In genomic region chr11:109085708-109086373, GRCh38 we compare ENCODE assay signal across 15 cellular contexts.
DNase-seq lines count a peak whose midpoint lies in the region; ATAC-seq and TF ChIP-seq lines count a peak whose summit lies in the region.
"Had no signal": no experiment of that assay in that cellular context is flagged by ENCODE, and none has a peak within 500 bp of the region (broad histone marks: within the 10 kb centered on the region; RNA-seq: fewer than 3 reads in every experiment).

No MANE protein-coding gene starts in this region.

- H3K9me2 ChIP-seq in MM.1S (replicated peaks; ENCODE audit: insufficient read depth, low read length) (no peaks in the 10 kb centered on the region), GM23338 (ENCODE audit: insufficient read depth) (peaks cover 3% of the 10 kb centered on the region; the same call in 1 of the 2 replicates)

- H3K9ac ChIP-seq in MM.1S (ENCODE audit: low read length): peak overlapping the region; percentile 14; the same call in 1 of the 2 replicates

- DNase-seq in EL (peak; percentile 55), MM.1S (peak; percentile 86), dedifferentiated amniotic fluid mesenchymal stem cell (ENCODE audit: extremely low spot score) (peak; percentile 49), medulla oblongata (ENCODE audit: extremely low spot score) (peak; percentile 17), NCI-H2107 treated with DMSO at 0.1 percent for 48 hours (lab: John Stamatoyannopoulos, UW; ENCODE audit: unreplicated experiment) (no peak), activated gamma-delta T cell treated with Interleukin-2 at 50 U/mL for 16 hours (no peak), GM23338 (ENCODE audit: low spot score) (no peak)
- DNase-seq in T-helper 2 cell treated with Interferon-gamma antibody and Interleukin-4, amounts not matched to agents 5 μg/mL and 100 μg/mL, for 36 hours (ENCODE audit: low spot score): no peak
- DNase-seq: activated T-cell treated with anti-CD3 and anti-CD28 coated beads, Interleukin-2, amount 50 U/mL, for 48 hours; CD4-positive, CD25-positive, alpha-beta regulatory T cell; GF-D8; NCI-H2171 treated with DMSO at 0.1 percent for 48 hours; pancreas; T-cell had no signal

- peaks cover 14% of the 10 kb centered on the region for H3K4me1 ChIP-seq in MM.1S (ENCODE audit: low read length)
- H3K4me1 ChIP-seq in GM23338 (ENCODE audit: insufficient read depth): no peaks in the 10 kb centered on the region
- H3K4me1 ChIP-seq: pancreas had no signal

- H3K4me1 Mint-ChIP-seq in T-helper 2 cell treated with Interferon-gamma antibody and Interleukin-4, amounts not matched to agents 5 μg/mL and 100 μg/mL, for 36 hours (ENCODE audit: low read depth): no peaks in the 10 kb centered on the region
- no peaks in the 10 kb centered on the region; the same call in 2 of the 3 replicates for H3K4me1 Mint-ChIP-seq in GM23338
- H3K4me1 Mint-ChIP-seq: CD4-positive, CD25-positive, alpha-beta regulatory T cell; stimulated activated memory B cell treated with anti-CD40 and anti-IgM and Interleukin-4, amounts not matched to agents 10 μg/mL and 1 μg/mL and 100 μg/mL, for 72 hours; T-cell had no signal

- no peaks in the 10 kb centered on the region for H3K36me3 ChIP-seq in MM.1S (replicated peaks; ENCODE audit: insufficient read depth, low read length)
- H3K36me3 ChIP-seq in GM23338 (ENCODE audit: insufficient read depth): no peaks in the 10 kb centered on the region
- H3K36me3 ChIP-seq: pancreas had no signal

- H3K4me3 ChIP-seq in MM.1S (ENCODE audit: low read length): peak overlapping the region; percentile 5; the same call in 1 of the 2 replicates
- H3K4me3 ChIP-seq in GM23338: no peak overlapping the region
- H3K4me3 ChIP-seq: pancreas had no signal

- no peak for TF ChIP-seq CTCF in MM.1S (IDR thresholded peaks at IDR 0.05; ENCODE audit: low read length)
- no peak for TF ChIP-seq CTCF in GM23338 (conservative IDR thresholded peaks at IDR 0.05; ENCODE audit: low read depth in 2 of 2)

- H3K27me3 Mint-ChIP-seq in T-helper 2 cell treated with Interferon-gamma antibody and Interleukin-4, amounts not matched to agents 5 μg/mL and 100 μg/mL, for 36 hours (ENCODE audit: low read depth): no peaks in the 10 kb centered on the region
- H3K27me3 Mint-ChIP-seq in GM23338 (ENCODE audit: insufficient read depth, low read depth, poor library complexity): peaks cover 1% of the 10 kb centered on the region
- H3K27me3 Mint-ChIP-seq: stimulated activated memory B cell treated with anti-CD40 and anti-IgM and Interleukin-4, amounts not matched to agents 10 μg/mL and 1 μg/mL and 100 μg/mL, for 72 hours had no signal

- H3K27ac ChIP-seq in MM.1S (ENCODE audit: low read length) (peak overlapping the region; percentile 53), GM23338 (ENCODE audit: low read depth) (no peak overlapping the region)
- H3K27ac ChIP-seq: pancreas had no signal

- H2AFZ ChIP-seq in MM.1S (ENCODE audit: low read length) (peak overlapping the region; percentile 61), GM23338 (no peak overlapping the region)

- H3F3A ChIP-seq in MM.1S (ENCODE audit: insufficient read depth, low read length) (peaks cover 14% of the 10 kb centered on the region), GM23338 (replicated peaks; ENCODE audit: low read depth) (no peaks in the 10 kb centered on the region)

- H3K4me3 Mint-ChIP-seq in T-helper 2 cell treated with Interferon-gamma antibody and Interleukin-4, amounts not matched to agents 5 μg/mL and 100 μg/mL, for 36 hours: no peak overlapping the region
- no peak overlapping the region for H3K4me3 Mint-ChIP-seq in GM23338
- H3K4me3 Mint-ChIP-seq: CD4-positive, CD25-positive, alpha-beta regulatory T cell; stimulated activated memory B cell treated with anti-CD40 and anti-IgM and Interleukin-4, amounts not matched to agents 10 μg/mL and 1 μg/mL and 100 μg/mL, for 72 hours; T-cell had no signal

- no peak overlapping the region for H3K27ac Mint-ChIP-seq in T-helper 2 cell treated with Interferon-gamma antibody and Interleukin-4, amounts not matched to agents 5 μg/mL and 100 μg/mL, for 36 hours
- no peak overlapping the region for H3K27ac Mint-ChIP-seq in GM23338
- H3K27ac Mint-ChIP-seq: CD4-positive, CD25-positive, alpha-beta regulatory T cell; stimulated activated memory B cell treated with anti-CD40 and anti-IgM and Interleukin-4, amounts not matched to agents 10 μg/mL and 1 μg/mL and 100 μg/mL, for 72 hours; T-cell had no signal

- no peaks in the 10 kb centered on the region for H4K20me1 ChIP-seq in MM.1S (ENCODE audit: insufficient read depth, low read length)
- no peaks in the 10 kb centered on the region for H4K20me1 ChIP-seq in GM23338 (replicated peaks; ENCODE audit: insufficient read depth)

- H3K4me2 ChIP-seq in MM.1S (ENCODE audit: low read depth, low read length) (peak overlapping the region; percentile 34), GM23338 (no peak overlapping the region)

- H3K9me3 Mint-ChIP-seq in T-helper 2 cell treated with Interferon-gamma antibody and Interleukin-4, amounts not matched to agents 5 μg/mL and 100 μg/mL, for 36 hours: no peaks in the 10 kb centered on the region
- H3K9me3 Mint-ChIP-seq in GM23338: peaks cover 25% of the 10 kb centered on the region
- H3K9me3 Mint-ChIP-seq: stimulated activated memory B cell treated with anti-CD40 and anti-IgM and Interleukin-4, amounts not matched to agents 10 μg/mL and 1 μg/mL and 100 μg/mL, for 72 hours had no signal

- ATAC-seq in GM23338: no peak
- ATAC-seq: pancreas; stimulated activated memory B cell treated with anti-CD40 and anti-IgM and Interleukin-4, amounts not matched to agents 10 μg/mL and 1 μg/mL and 100 μg/mL, for 72 hours; T-cell had no signal

- no peaks in the 10 kb centered on the region for H3K79me2 ChIP-seq in MM.1S (ENCODE audit: low read length)
- no peaks in the 10 kb centered on the region for H3K79me2 ChIP-seq in GM23338 (replicated peaks; ENCODE audit: insufficient read depth)

- no peaks in the 10 kb centered on the region for H3K36me3 Mint-ChIP-seq in T-helper 2 cell treated with Interferon-gamma antibody and Interleukin-4, amounts not matched to agents 5 μg/mL and 100 μg/mL, for 36 hours (ENCODE audit: low read depth)
- H3K36me3 Mint-ChIP-seq in GM23338 (ENCODE audit: low read depth): peaks cover 7% of the 10 kb centered on the region; the same call in 2 of the 3 replicates
- H3K36me3 Mint-ChIP-seq: CD4-positive, CD25-positive, alpha-beta regulatory T cell; stimulated activated memory B cell treated with anti-CD40 and anti-IgM and Interleukin-4, amounts not matched to agents 10 μg/mL and 1 μg/mL and 100 μg/mL, for 72 hours; T-cell had no signal

- H3K27me3 ChIP-seq in MM.1S (replicated peaks; ENCODE audit: insufficient read depth, low read length) (no peaks in the 10 kb centered on the region), GM23338 (ENCODE audit: insufficient read depth) (no peaks in the 10 kb centered on the region)
- H3K27me3 ChIP-seq: pancreas had no signal

- no peaks in the 10 kb centered on the region for H3K9me3 ChIP-seq in MM.1S (replicated peaks; ENCODE audit: insufficient read depth, low read length)
- H3K9me3 ChIP-seq: pancreas had no signal

TF ChIP-seq in GM23338, 12 proteins besides CTCF, POLR2A, EP300 and RAD21:
- TF ChIP-seq EZH2phosphoT487 (IDR thresholded peaks at IDR 0.05; ENCODE audit: unreplicated experiment) (no peak), REST (IDR thresholded peaks at IDR 0.05; ENCODE audit: unreplicated experiment) (no peak), CREB1 (CRISPR knock-in tag; IDR thresholded peaks at IDR 0.05; ENCODE audit: low read depth) (no peak), ETS1 (IDR thresholded peaks at IDR 0.05) (no peak), POLR2AphosphoS5 (IDR thresholded peaks at IDR 0.05; ENCODE audit: low read depth) (no peak), ZNF331 (CRISPR knock-in tag; IDR thresholded peaks at IDR 0.05; ENCODE audit: low read depth) (no peak), NANOG (IDR thresholded peaks at IDR 0.05; ENCODE audit: borderline replicate concordance) (no peak), ZNF114 (CRISPR knock-in tag; IDR thresholded peaks at IDR 0.05) (no peak)

Comparison
In these comparisons a context has a peak if more than half of its experiments do, and no peak if none do; other contexts are left out.
1. DNase-seq: peak in EL (single experiment), MM.1S (single experiment), dedifferentiated amniotic fluid mesenchymal stem cell (single experiment) and medulla oblongata (single experiment); none in T-helper 2 cell treated with Interferon-gamma antibody and Interleukin-4, amounts not matched to agents 5 μg/mL and 100 μg/mL, for 36 hours (single experiment), NCI-H2107 treated with DMSO at 0.1 percent for 48 hours (single experiment), activated gamma-delta T cell treated with Interleukin-2 at 50 U/mL for 16 hours (single experiment) and GM23338 (single experiment).